23 cellular contexts compared by ENCODE assay signal in genomic region chr5:87367243-87367642, GRCh38.
"Had no signal": no experiment of that assay in that cellular context is flagged by ENCODE, and none has a peak within 500 bp of the region (broad histone marks: within the 10 kb centered on the region; RNA-seq: fewer than 3 reads in every experiment).

No MANE protein-coding gene starts in this region.

- H3K4me1 ChIP-seq: SJSA1 had no signal

- H3K27me3 ChIP-seq: SJSA1 had no signal

- H3K27me3 Mint-ChIP-seq: IgD-negative memory B cell had no signal

- H3K27ac ChIP-seq: KMS-11, SJSA1, SK-N-MC had no signal

- H3K4me3 Mint-ChIP-seq: IgD-negative memory B cell had no signal

- H3K9me3 ChIP-seq: SJSA1 had no signal

- DNase-seq: MV-4-11, NCI-H1048, NCI-H1105, NCI-H1417, NCI-H1436 treated with DMSO at 0.1 percent for 48 hours, NCI-H1694 treated with DMSO at 0.1 percent for 48 hours, NCI-H1930, NCI-H2081, NCI-H2107, NCI-H2227 treated with DMSO at 0.1 percent for 48 hours, NCI-H524, NCI-H526 treated with DMSO at 0.1 percent for 48 hours, NCI-H774, Right ventricle myocardium superior, RPMI8226, SIG-M5 had no signal

- ATAC-seq: HepG2, K562 had no signal

- FAIRE-seq: HepG2, K562, RCC 7860 had no signal

- H3K9ac ChIP-seq: KMS-11 had no signal

- H3K4me3 ChIP-seq: K562, SJSA1, SK-N-MC had no signal

- H3K4me2 ChIP-seq: KMS-11 had no signal

- H3K9me3 Mint-ChIP-seq: IgD-negative memory B cell had no signal
